Comparison of ENCODE assay signal across 10 cellular contexts in the genomic region with DNA sequence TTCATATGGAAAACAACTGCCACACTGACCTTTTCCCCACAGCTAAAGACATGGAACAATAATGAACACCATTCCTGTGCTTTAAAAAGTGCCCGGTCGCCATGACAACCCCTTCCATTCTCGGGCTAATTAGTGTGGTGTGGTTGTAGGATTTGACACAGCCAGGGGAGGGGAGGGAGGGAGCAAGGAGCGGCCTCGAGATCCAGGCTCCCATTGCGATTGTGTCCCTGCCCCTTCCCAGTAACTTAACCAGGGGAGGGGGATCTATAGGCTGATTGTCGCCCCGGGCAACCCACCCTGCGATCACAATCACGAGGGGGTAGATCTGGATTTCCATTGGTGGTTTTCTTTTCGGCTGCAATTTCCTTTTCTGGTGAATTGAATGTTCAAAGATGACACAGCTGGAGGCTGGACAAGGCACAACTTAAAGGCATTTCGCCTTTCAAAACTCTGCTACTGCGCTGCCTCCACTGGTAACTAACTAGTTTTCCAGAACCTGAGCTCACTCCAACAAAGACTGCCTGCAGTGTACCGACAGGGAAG.
DNase-seq lines count a peak whose midpoint lies in the region; ATAC-seq, FAIRE-seq and TF ChIP-seq lines count a peak whose summit lies in the region.
"Had no signal": no experiment of that assay in that cellular context is flagged by ENCODE, and none has a peak within 500 bp of the region (broad histone marks: within the 10 kb centered on the region; RNA-seq: fewer than 3 reads in every experiment).

No MANE protein-coding gene starts in this region.

- H3K4me3 ChIP-seq in H1 (ENCODE audit: extremely low read depth in 1 of 4, insufficient read depth in 2 of 4, low read depth in 3 of 4, low read length in 4 of 4): peak overlapping the region; percentile 2 to 50 (median 23); a peak in 5 of 8 replicates
- H3K4me3 ChIP-seq in left lung: no peak overlapping the region
- H3K4me3 ChIP-seq in tibial nerve: peak overlapping the region in 3 of 4 donors; percentile 21 to 41 (median 28)

- H3K4me3 Mint-ChIP-seq in activated naive CD8-positive, alpha-beta T cell: peak overlapping the region; percentile 47
- no peak overlapping the region for H3K4me3 Mint-ChIP-seq in activated naive CD8-positive, alpha-beta T cell treated with anti-CD3 and anti-CD28 coated beads, Interleukin-2, amount 50 U/mL, for 24 hours
- H3K4me3 Mint-ChIP-seq: IgD-negative memory B cell had no signal

- H3K14ac ChIP-seq in H1 (ENCODE audit: insufficient read length): no peak overlapping the region

- H3K18ac ChIP-seq in H1 (ENCODE audit: extremely low read depth, low read length): no peak overlapping the region

- no peaks in the 10 kb centered on the region for H3K36me3 Mint-ChIP-seq in activated naive CD8-positive, alpha-beta T cell
- H3K36me3 Mint-ChIP-seq in activated naive CD8-positive, alpha-beta T cell treated with anti-CD3 and anti-CD28 coated beads, Interleukin-2, amount 50 U/mL, for 24 hours (ENCODE audit: low read depth): no peaks in the 10 kb centered on the region

- no peak overlapping the region for H3K27ac Mint-ChIP-seq in activated naive CD8-positive, alpha-beta T cell
- no peak overlapping the region for H3K27ac Mint-ChIP-seq in activated naive CD8-positive, alpha-beta T cell treated with anti-CD3 and anti-CD28 coated beads, Interleukin-2, amount 50 U/mL, for 24 hours
- H3K27ac Mint-ChIP-seq: IgD-negative memory B cell had no signal

- WGBS in H1 (ENCODE audit: extremely low coverage in 1 of 2, insufficient coverage in 1 of 2, insufficient read length in 1 of 2, insufficient replicate concordance in 2 of 2, low coverage in 1 of 2, low lambda C conversion rate in 2 of 2, missing lambda C conversion rate in 1 of 2), 2 experiments: 11% methylated on average over 12 of the region's 14 CpGs; no CpG with 5 or more reads in 1 of the 2 experiments
- 12 to 13% methylated on average over 14 of the region's 14 CpGs for WGBS in tibial nerve, 2 donors

- H3K4me1 Mint-ChIP-seq in activated naive CD8-positive, alpha-beta T cell (ENCODE audit: low read depth): no peaks in the 10 kb centered on the region
- H3K4me1 Mint-ChIP-seq in activated naive CD8-positive, alpha-beta T cell treated with anti-CD3 and anti-CD28 coated beads, Interleukin-2, amount 50 U/mL, for 24 hours: no peaks in the 10 kb centered on the region
- H3K4me1 Mint-ChIP-seq: IgD-negative memory B cell had no signal

- H4K91ac ChIP-seq in H1 (replicated peaks; ENCODE audit: insufficient read length, low read length): no peak overlapping the region

- no peak for ATAC-seq in activated naive CD8-positive, alpha-beta T cell treated with anti-CD3 and anti-CD28 coated beads, Interleukin-2, amount 50 U/mL, for 24 hours
- ATAC-seq in left lung (peak; percentile 26), GM21390 (IDR thresholded peaks at IDR 0.05; ENCODE audit: unreplicated experiment) (no peak)

- intact Hi-C loops in left lung (cut with DNase I): no loop called here

- peaks cover 5% of the 10 kb centered on the region in 2 experiments for H4K20me1 ChIP-seq in H1 (replicated peaks in 1 of 2; ENCODE audit: control insufficient read depth in 1 of 2, insufficient read depth in 2 of 2, low read length in 2 of 2)

- H2BK15ac ChIP-seq in H1 (ENCODE audit: low read length): no peak overlapping the region

- peak; percentile 50 for FAIRE-seq in H1 (lab: Jason Lieb, UNC)
- FAIRE-seq: TTC549 had no signal

- H3K79me1 ChIP-seq in H1 (ENCODE audit: low read depth, low read length): peaks cover 7% of the 10 kb centered on the region

- H2BK120ac ChIP-seq in H1 (replicated peaks; ENCODE audit: low read depth, low read length): no peak overlapping the region

- H2BK20ac ChIP-seq in H1 (ENCODE audit: low read length): 0 out of 2 replicates have a peak overlapping the region, but pooled peaks have one; percentile 50

- no peak overlapping the region for H4K8ac ChIP-seq in H1 (ENCODE audit: extremely low read depth, insufficient read depth, low read length)

- peaks cover 19 to 87% of the 10 kb centered on the region in 2 experiments for H3K79me2 ChIP-seq in H1 (ENCODE audit: control insufficient read depth in 1 of 2, insufficient read depth in 2 of 2, low read length in 2 of 2)

- no peaks in the 10 kb centered on the region for H3K9me3 ChIP-seq in H1 (ENCODE audit: insufficient read depth in 2 of 2, low read depth in 1 of 2, low read length in 1 of 2)
- H3K9me3 ChIP-seq in left lung: no peaks in the 10 kb centered on the region
- no peaks in the 10 kb centered on the region for H3K9me3 ChIP-seq in tibial nerve

- H3K4me1 ChIP-seq in H1 (replicated peaks in 1 of 4; ENCODE audit: control insufficient read depth in 3 of 4, insufficient read depth in 4 of 4, low read length in 3 of 4) (peaks cover 2 to 24% (median 10%) of the 10 kb centered on the region in 4 experiments; a peak in 6 of 7 replicates), left lung (no peaks in the 10 kb centered on the region), tibial nerve (peaks cover 0 to 21% (median 1%) of the 10 kb centered on the region in 4 donors)

- TF ChIP-seq CTCF in H1 (IDR thresholded peaks at IDR 0.05; ENCODE audit: control extremely low read depth in 1 of 3, insufficient read depth in 1 of 3, low read depth in 1 of 3, low read length in 3 of 3) (no peak), left lung (IDR thresholded peaks at IDR 0.05) (no peak), tibial nerve (IDR thresholded peaks at IDR 0.05) (no peak)

- POLR2A ChIA-PET in H1 (lab: Charles Lee; ENCODE audit: partially characterized antibody): interaction anchor here (0.7 to 2.4 kb wide), 7 partner anchors 8 to 28 kb away, joined by 3 to 11 read pairs (median 5); no protein-coding TSS in a partner anchor

- TF ChIP-seq POLR2A in H1 (IDR thresholded peaks at IDR 0.05; ENCODE audit: control extremely low read depth in 1 of 2, low read depth in 2 of 2, low read length in 2 of 2) (no peak), tibial nerve (IDR thresholded peaks at IDR 0.05) (no peak)

- H3K36me3 ChIP-seq in H1 (ENCODE audit: control insufficient read depth in 2 of 4, insufficient read depth in 4 of 4, low read length in 3 of 4) (peaks cover 20 to 30% (median 27%) of the 10 kb centered on the region in 4 experiments), left lung (peaks cover 0 to 20% of the 10 kb centered on the region in 2 donors), tibial nerve (peaks cover 0 to 18% (median 0%) of the 10 kb centered on the region in 3 donors)

- H3K27me3 Mint-ChIP-seq in activated naive CD8-positive, alpha-beta T cell: peaks cover 6% of the 10 kb centered on the region
- peaks cover 6% of the 10 kb centered on the region for H3K27me3 Mint-ChIP-seq in activated naive CD8-positive, alpha-beta T cell treated with anti-CD3 and anti-CD28 coated beads, Interleukin-2, amount 50 U/mL, for 24 hours
- H3K27me3 Mint-ChIP-seq: IgD-negative memory B cell had no signal

- no peaks in the 10 kb centered on the region for H3K9me3 Mint-ChIP-seq in activated naive CD8-positive, alpha-beta T cell (ENCODE audit: low read depth)
- H3K9me3 Mint-ChIP-seq in activated naive CD8-positive, alpha-beta T cell treated with anti-CD3 and anti-CD28 coated beads, Interleukin-2, amount 50 U/mL, for 24 hours: no peaks in the 10 kb centered on the region
- H3K9me3 Mint-ChIP-seq: IgD-negative memory B cell had no signal

- H4K5ac ChIP-seq in H1 (ENCODE audit: insufficient read length, low read depth, low read length): no peak overlapping the region

- H3K27me3 ChIP-seq in H1 (replicated peaks in 1 of 4; ENCODE audit: control insufficient read depth in 3 of 4, extremely low read depth in 1 of 4, insufficient read depth in 3 of 4, low read length in 3 of 4) (no peaks in the 10 kb centered on the region), left lung (no peaks in the 10 kb centered on the region), tibial nerve (no peaks in the 10 kb centered on the region)

- no peak for TF ChIP-seq EP300 in H1 (IDR thresholded peaks at IDR 0.05; ENCODE audit: borderline replicate concordance in 1 of 2, low read depth in 2 of 2, low read length in 2 of 2)
- TF ChIP-seq EP300 in tibial nerve (IDR thresholded peaks at IDR 0.05): no peak

- no peak overlapping the region for H2BK12ac ChIP-seq in H1 (ENCODE audit: low read depth, low read length)

- H3K4ac ChIP-seq in H1 (replicated peaks; ENCODE audit: insufficient read length, low read depth, low read length): no peak overlapping the region

- H3K4me2 ChIP-seq in H1 (ENCODE audit: insufficient read depth in 1 of 2, low read depth in 2 of 2, low read length in 2 of 2): peak overlapping the region; percentile 65 to 70

- peaks cover 3% of the 10 kb centered on the region; the same call in 1 of the 2 replicates for H3K23me2 ChIP-seq in H1 (ENCODE audit: low read depth, low read length)

- no peak for DNase-seq in activated naive CD8-positive, alpha-beta T cell treated with anti-CD3 and anti-CD28 coated beads, Interleukin-2, amount 50 U/mL, for 24 hours
- DNase-seq in H1 (ENCODE audit: low read depth in 1 of 2, low spot score in 2 of 2) (peak in 1 of 2 experiments; percentile 61), left lung (no peak), tibial nerve (ENCODE audit: low spot score in 2 of 2) (peak in 1 of 2 donors; percentile 15), SHP77 (lab: John Stamatoyannopoulos, UW) (no peak), GF-D8 (lab: John Stamatoyannopoulos, UW) (no peak)

- H2AFZ ChIP-seq in H1 (ENCODE audit: low read length): no peak overlapping the region

- TF ChIP-seq RAD21 in H1 (IDR thresholded peaks at IDR 0.05 in 1 of 2, conservative IDR thresholded peaks at IDR 0.05 in 1 of 2; ENCODE audit: low read depth in 2 of 2, low read length in 2 of 2): no peak

- no peak overlapping the region for H2AK5ac ChIP-seq in H1 (ENCODE audit: low read depth, low read length)

- CTCF ChIA-PET in H1 (lab: Charles Lee; ENCODE audit: partially characterized antibody): interaction anchor here (0.9 to 3.1 kb wide), 8 partner anchors 13 to 489 kb away, joined by 3 to 14 read pairs (median 4); no protein-coding TSS in a partner anchor

- H2BK5ac ChIP-seq in H1 (ENCODE audit: low read depth, low read length): no peak overlapping the region

- H3K27ac ChIP-seq in H1 (ENCODE audit: low read depth, low read length) (peak overlapping the region; percentile 71; the same call in 1 of the 2 replicates), left lung (peak overlapping the region in 1 of 2 donors; percentile 15), tibial nerve (peak overlapping the region in 2 of 4 donors; percentile 52 to 57)

- H3K23ac ChIP-seq in H1 (ENCODE audit: insufficient read length): no peak overlapping the region

- peak overlapping the region in 2 of 4 experiments; percentile 4 to 28; a peak in 2 of 7 replicates for H3K9ac ChIP-seq in H1 (replicated peaks in 1 of 4; ENCODE audit: extremely low read depth in 1 of 4, low read depth in 3 of 4, low read length in 3 of 4)

- no peak overlapping the region for H3K56ac ChIP-seq in H1 (replicated peaks; ENCODE audit: insufficient read length, low read depth, low read length)

TF ChIP-seq in H1, 55 proteins besides CTCF, POLR2A, EP300 and RAD21:
- TF ChIP-seq RBBP5 (IDR thresholded peaks at IDR 0.05; ENCODE audit: borderline replicate concordance, low read depth, low read length): 0 out of 2 replicates have a peak, but pooled peaks have one; percentile 38
- peak; percentile 85 for TF ChIP-seq ASH2L (IDR thresholded peaks at IDR 0.05; ENCODE audit: low read length)
- no peak for TF ChIP-seq HDAC6 (IDR thresholded peaks at IDR 0.05; ENCODE audit: low read depth, low read length)
- TF ChIP-seq KDM1A (IDR thresholded peaks at IDR 0.05; ENCODE audit: borderline replicate concordance, low read length): 0 out of 2 replicates have a peak, but pooled peaks have one; percentile 14

Comparison
In these comparisons a context has a peak if more than half of its experiments do, and no peak if none do; other contexts are left out.
1. H3K4me3 ChIP-seq: peak in H1 (4 of 4) and tibial nerve (3 of 4); none in left lung (0 of 2).